ENCODE assay signal across 1 cellular context in the genomic region with DNA sequence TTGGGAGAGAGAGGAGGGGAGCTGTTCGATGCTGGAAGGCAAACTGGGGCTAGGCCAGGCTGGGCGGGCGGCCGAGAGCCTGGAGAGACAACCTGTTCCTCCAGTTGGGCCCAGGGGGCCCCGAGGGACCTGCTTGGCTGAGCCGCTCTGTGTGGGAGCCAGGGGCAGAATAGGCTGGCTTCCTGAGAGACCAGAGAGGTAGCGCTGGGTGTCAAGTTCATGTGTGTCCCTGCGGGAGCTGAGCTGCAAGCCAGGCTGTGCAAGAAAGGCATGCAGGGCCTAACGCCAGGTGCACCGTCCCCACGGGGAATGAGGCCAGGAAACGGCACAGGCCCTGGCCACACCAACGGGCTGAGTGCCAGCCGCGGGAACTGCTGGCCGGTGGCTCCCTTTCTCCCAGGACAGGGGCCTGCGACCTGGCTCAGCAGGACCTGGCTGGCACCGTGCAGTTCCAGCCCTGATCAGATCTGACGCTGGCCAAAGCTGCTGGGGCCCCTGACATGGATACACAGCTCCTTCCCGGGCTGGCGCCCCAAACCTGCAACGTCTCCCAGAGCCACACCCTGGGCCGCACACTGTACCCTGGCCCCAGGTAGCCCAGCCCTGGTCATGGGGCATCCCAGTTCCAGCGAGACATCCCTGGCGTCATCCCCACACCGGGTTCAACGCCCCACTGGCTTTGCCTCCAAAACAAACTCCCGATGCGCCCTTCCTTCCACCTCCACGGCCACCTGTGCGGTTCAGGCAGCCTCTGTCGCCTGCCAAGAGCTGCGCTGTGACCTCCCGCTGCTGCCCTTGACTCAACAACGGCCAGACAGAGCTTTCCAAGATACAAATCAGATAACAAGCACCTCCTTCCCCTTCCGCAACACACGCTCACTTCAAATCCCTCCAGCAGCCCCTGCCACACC.
TF ChIP-seq lines count a peak whose summit lies in the region.

No MANE protein-coding gene starts in this region.

TF ChIP-seq in liver, 16 proteins besides CTCF, POLR2A, EP300 and RAD21 (continued from another document):
- TF ChIP-seq SP1 (IDR thresholded peaks at IDR 0.05) (peak; percentile 92), RXRA (IDR thresholded peaks at IDR 0.05) (peak; percentile 100), EGR1 (IDR thresholded peaks at IDR 0.05; ENCODE audit: low read depth in 2 of 2) (peak in 1 of 2 donors; percentile 46)
TF ChIP-seq in liver: peak in this region for 13.
